ENCODE assay signal across 8 cellular contexts in the genomic region with DNA sequence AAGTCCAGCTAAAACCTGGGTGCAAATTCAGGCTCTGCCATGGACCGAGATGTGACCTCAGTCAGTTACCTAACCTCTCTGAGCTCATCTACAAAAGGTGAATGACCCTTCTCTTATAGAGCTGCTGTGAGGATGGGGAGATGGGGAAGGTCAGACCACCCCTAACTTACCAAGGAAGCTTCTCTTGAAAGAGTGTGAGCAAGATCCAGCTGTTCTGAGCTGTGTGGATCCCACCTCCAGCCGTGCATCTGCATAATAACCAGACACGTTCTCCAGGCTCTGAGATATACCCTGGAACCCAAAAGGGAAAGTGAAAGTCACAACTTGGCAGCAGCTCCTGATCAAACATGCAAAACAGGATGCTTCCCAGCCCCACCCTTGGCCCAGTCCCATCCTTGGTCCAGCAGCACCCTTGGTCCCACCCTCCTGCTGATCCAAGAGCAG. TPM values are rescaled to one million over a fixed set of nuclear protein-coding genes. Genes with fewer than 3 reads are reported as not detected.
DNase-seq lines count a peak whose midpoint lies in the region; ATAC-seq and TF ChIP-seq lines count a peak whose summit lies in the region.

A gene with protein sequence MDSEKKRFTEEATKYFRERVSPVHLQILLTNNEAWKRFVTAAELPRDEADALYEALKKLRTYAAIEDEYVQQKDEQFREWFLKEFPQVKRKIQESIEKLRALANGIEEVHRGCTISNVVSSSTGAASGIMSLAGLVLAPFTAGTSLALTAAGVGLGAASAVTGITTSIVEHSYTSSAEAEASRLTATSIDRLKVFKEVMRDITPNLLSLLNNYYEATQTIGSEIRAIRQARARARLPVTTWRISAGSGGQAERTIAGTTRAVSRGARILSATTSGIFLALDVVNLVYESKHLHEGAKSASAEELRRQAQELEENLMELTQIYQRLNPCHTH (minus strand): TSS at position 257 of the 444 bp plus-strand sequence. CDS start 11,700 bp downstream, outside the sequence.

- H3K27me3 Mint-ChIP-seq in CD4-positive, alpha-beta T cell = no peaks in the 10 kb centered on the region

- H3K79me2 ChIP-seq in MM.1S (ENCODE audit: low read length) = peaks cover 45% of the 10 kb centered on the region

- H3K9me2 ChIP-seq in MM.1S (replicated peaks; ENCODE audit: insufficient read depth, low read length) = no peaks in the 10 kb centered on the region

- peaks cover 47% of the 10 kb centered on the region for H3F3A ChIP-seq in MM.1S (ENCODE audit: insufficient read depth, low read length)

- no peaks in the 10 kb centered on the region for H3K9me3 Mint-ChIP-seq in CD4-positive, alpha-beta T cell

- no peak for TF ChIP-seq EP300 in stomach (IDR thresholded peaks at IDR 0.05)

- H3K27ac ChIP-seq in CD4-positive, alpha-beta T cell (ENCODE audit: low read depth, low read length) = peak within 1 kb of the TSS; percentile 93
- H3K27ac ChIP-seq in MM.1S (ENCODE audit: low read length) = peak within 1 kb of the TSS; percentile 76
- H3K27ac ChIP-seq in stomach = peak within 1 kb of the TSS; percentile 35 to 91 (median 86)

- in situ Hi-C loops in astrocyte of the cerebellum (cut with HindIII; ENCODE audit: low sequenced_read_pairs) = no loop called here

- H3K9ac ChIP-seq in MM.1S (ENCODE audit: low read length) = peak within 1 kb of the TSS; percentile 53

- intact Hi-C loops in CD4-positive, alpha-beta T cell (cut with DNase I, micrococcal nuclease) = loop anchor here in 1 of 2 experiments (1.0 kb wide), 1 partner anchor 20 kb away; no protein-coding TSS in a partner anchor
- intact Hi-C loops in left colon (cut with DNase I, micrococcal nuclease) (no loop called here), stomach (cut with DNase I; ENCODE audit: low total_unique reads) (no loop called here)

- POLR2A ChIA-PET in CD4-positive, alpha-beta T cell (lab: Charles Lee) = interaction anchor here (0.8 to 2.0 kb wide), 11 partner anchors 16 to 860 kb away, joined by 3 to 6 read pairs (median 4); a partner anchor contains a TSS

- H3K4me1 ChIP-seq in MM.1S (ENCODE audit: low read length) (peaks cover 67% of the 10 kb centered on the region), stomach (peaks cover 31 to 64% (median 45%) of the 10 kb centered on the region in 4 donors)

- no peaks in the 10 kb centered on the region for H3K9me3 ChIP-seq in CD4-positive, alpha-beta T cell (ENCODE audit: control insufficient read depth, low read length)
- H3K9me3 ChIP-seq in MM.1S (replicated peaks; ENCODE audit: insufficient read depth, low read length) = no peaks in the 10 kb centered on the region
- H3K9me3 ChIP-seq in stomach = no peaks in the 10 kb centered on the region

- H3K4me3 Mint-ChIP-seq in CD4-positive, alpha-beta T cell = peak within 1 kb of the TSS; percentile 96

- no peak for TF ChIP-seq POLR2A in stomach (IDR thresholded peaks at IDR 0.05)

- peak within 1 kb of the TSS; percentile 51 for H2AFZ ChIP-seq in MM.1S (ENCODE audit: low read length)

- H3K4me2 ChIP-seq in MM.1S (ENCODE audit: low read depth, low read length) = peak within 1 kb of the TSS; percentile 76

- H3K4me1 Mint-ChIP-seq in CD4-positive, alpha-beta T cell (ENCODE audit: low read depth) = peaks cover 77% of the 10 kb centered on the region

- peak within 1 kb of the TSS; percentile 92 for H3K27ac Mint-ChIP-seq in CD4-positive, alpha-beta T cell

- peaks cover 35% of the 10 kb centered on the region for H3K36me3 Mint-ChIP-seq in CD4-positive, alpha-beta T cell (ENCODE audit: low read depth)

- no peaks in the 10 kb centered on the region for H3K27me3 ChIP-seq in CD4-positive, alpha-beta T cell (ENCODE audit: control insufficient read depth, insufficient read depth, low read length)
- H3K27me3 ChIP-seq in MM.1S (replicated peaks; ENCODE audit: insufficient read depth, low read length) (no peaks in the 10 kb centered on the region), stomach (no peaks in the 10 kb centered on the region)

- peak in 8 of 10 experiments; percentile 19 to 51 (median 32) for DNase-seq in CD4-positive, alpha-beta T cell
- peak; percentile 75 for DNase-seq in MM.1S
- peak; percentile 41 for DNase-seq in astrocyte of the cerebellum (ENCODE audit: low read depth)
- peak; percentile 70 to 80 for DNase-seq in left colon
- DNase-seq in stomach = peak; percentile 74
- no peak for DNase-seq in NCI-H345 (lab: John Stamatoyannopoulos, UW)

- 16 to 23% (median 17%) methylated on average over 3 of the region's 3 CpGs for WGBS in stomach, 5 donors

- TF ChIP-seq CTCF in CD4-positive, alpha-beta T cell (IDR thresholded peaks at IDR 0.05) = no peak
- TF ChIP-seq CTCF in MM.1S (IDR thresholded peaks at IDR 0.05; ENCODE audit: low read length) (no peak), astrocyte of the cerebellum (IDR thresholded peaks at IDR 0.05; ENCODE audit: low read depth, low read length, missing control alignments) (no peak), stomach (IDR thresholded peaks at IDR 0.05) (no peak)

- H4K20me1 ChIP-seq in MM.1S (ENCODE audit: insufficient read depth, low read length) = no peaks in the 10 kb centered on the region

- H3K4me3 ChIP-seq in MM.1S (ENCODE audit: low read length) (peak within 1 kb of the TSS; percentile 66), astrocyte of the cerebellum (ENCODE audit: low read depth, low read length) (no peak within 1 kb of the TSS), stomach (peak within 1 kb of the TSS; percentile 28 to 60 (median 35))

- ATAC-seq in CD4-positive, alpha-beta T cell (ENCODE audit: poor library complexity) = peak; percentile 47
- ATAC-seq in left colon (peak; percentile 90), HG02973 (IDR thresholded peaks at IDR 0.05; ENCODE audit: unreplicated experiment) (no peak), GM19351 (IDR thresholded peaks at IDR 0.05; ENCODE audit: unreplicated experiment) (no peak)

- CTCF ChIA-PET in CD4-positive, alpha-beta T cell (lab: Charles Lee) = interaction anchor here (0.6 to 2.3 kb wide), 2 partner anchors 20 to 260 kb away, joined by 3 to 6 read pairs; no protein-coding TSS in a partner anchor

- H3K36me3 ChIP-seq in MM.1S (replicated peaks; ENCODE audit: insufficient read depth, low read length) = no peaks in the 10 kb centered on the region
- H3K36me3 ChIP-seq in stomach = no peaks in the 10 kb centered on the region

RNA-seq across cellular contexts. Expression of the gene that starts here (rescaled TPM):
- total RNA-seq in CD4-positive, alpha-beta T cell = 100 to 1,000 TPM; 111 to 116 TPM
- total RNA-seq in left colon = 10 to 100 TPM in 1 of 2 donors, 1 to 10 TPM in 1; 8.6 to 10.7 TPM
- 10 to 100 TPM in 3 of 5 donors, 1 to 10 TPM in 1, not detected in 1; 2.9 to 29.9 (median 17.5) TPM for total RNA-seq in stomach
- polyA plus RNA-seq in stomach = 10 to 100 TPM; 12.1 to 20.1 (median 13.9) TPM

Comparison
In these comparisons a context has a peak if more than half of its experiments do, and no peak if none do; other contexts are left out.
1. ATAC-seq: peak in CD4-positive, alpha-beta T cell (single experiment) and left colon (single experiment); none in HG02973 (single experiment) and GM19351 (single experiment).
2. Peak in every context shown above with its lines, with median percentiles within 50 percentile points of each other: H3K27ac ChIP-seq.